In genomic region chr4:140047017-140047640, GRCh38 we compare ENCODE assay signal across 12 cellular contexts.
DNase-seq lines count a peak whose midpoint lies in the region; ATAC-seq and TF ChIP-seq lines count a peak whose summit lies in the region.
"Had no signal": no experiment of that assay in that cellular context is flagged by ENCODE, and none has a peak within 500 bp of the region (broad histone marks: within the 10 kb centered on the region; RNA-seq: fewer than 3 reads in every experiment).

No MANE protein-coding gene starts in this region.

- H3K9ac ChIP-seq in neuronal stem cell (ENCODE audit: low read depth, low read length, poor library complexity) = no peak overlapping the region

- in situ Hi-C loops in Panc1 (cut with HindIII; ENCODE audit: low pct_unique_long_range_greater_than_20kb, low sequenced_read_pairs) = no loop called here

- H2BK15ac ChIP-seq in neuronal stem cell (ENCODE audit: low read length) = no peak overlapping the region

- H2AK5ac ChIP-seq in neuronal stem cell (ENCODE audit: low read depth, low read length) = no peak overlapping the region

- no peak overlapping the region for H4K8ac ChIP-seq in neuronal stem cell (ENCODE audit: low read depth, low read length)

- no peak overlapping the region for H3K14ac ChIP-seq in neuronal stem cell (ENCODE audit: low read length)

- no peak overlapping the region for H2BK5ac ChIP-seq in neuronal stem cell (ENCODE audit: low read length)

- no peak overlapping the region for H2AFZ ChIP-seq in neuronal stem cell (ENCODE audit: low read length)

- H3K36me3 Mint-ChIP-seq in Calu3 (ENCODE audit: insufficient read depth, unreplicated experiment) = no peaks in the 10 kb centered on the region
- peaks cover 3% of the 10 kb centered on the region for H3K36me3 Mint-ChIP-seq in activated T-helper 1 cell treated with anti-CD3 and anti-CD28 coated beads, Interleukin-12 subunit alpha, Interleukin-12 subunit beta, Interleukin-2, Interleukin-4 antibody, amounts not matched to agents 30 ng/mL and 10 ng/mL and 1 ng/mL, durations not matched to agents 14 hours and 24 hours and 36 hours (ENCODE audit: low read depth)
- H3K36me3 Mint-ChIP-seq: memory B cell had no signal

- BruUV-seq in Calu3 (replicated peaks; lab: Mats Ljungman, UMichigan) = no TSS peak
- BruUV-seq in Panc1 (replicated peaks; lab: Mats Ljungman, UMichigan) = no TSS peak

- peak overlapping the region; percentile 8 for H3K4me3 Mint-ChIP-seq in Calu3 (ENCODE audit: low read depth, unreplicated experiment)
- H3K4me3 Mint-ChIP-seq in activated T-helper 1 cell treated with anti-CD3 and anti-CD28 coated beads, Interleukin-12 subunit alpha, Interleukin-12 subunit beta, Interleukin-2, Interleukin-4 antibody, amounts not matched to agents 30 ng/mL and 10 ng/mL and 1 ng/mL, durations not matched to agents 14 hours and 24 hours and 36 hours = no peak overlapping the region
- H3K4me3 Mint-ChIP-seq: memory B cell had no signal

- no peak overlapping the region for H2BK12ac ChIP-seq in neuronal stem cell (ENCODE audit: low read length)

- no peaks in the 10 kb centered on the region for H3K9me3 Mint-ChIP-seq in Calu3 (ENCODE audit: low read depth, unreplicated experiment)
- no peaks in the 10 kb centered on the region for H3K9me3 Mint-ChIP-seq in activated T-helper 1 cell treated with anti-CD3 and anti-CD28 coated beads, Interleukin-12 subunit alpha, Interleukin-12 subunit beta, Interleukin-2, Interleukin-4 antibody, amounts not matched to agents 30 ng/mL and 10 ng/mL and 1 ng/mL, durations not matched to agents 14 hours and 24 hours and 36 hours
- H3K9me3 Mint-ChIP-seq: memory B cell had no signal

- H3K4me2 ChIP-seq in neuronal stem cell (ENCODE audit: insufficient read depth, low read length, poor library complexity, severe bottlenecking) = no peak overlapping the region

- H2BK120ac ChIP-seq in neuronal stem cell (ENCODE audit: low read depth, low read length) = no peak overlapping the region

- no peaks in the 10 kb centered on the region for H3K36me3 ChIP-seq in Panc1 (ENCODE audit: control insufficient read depth, insufficient read depth, low read length)
- H3K36me3 ChIP-seq in neuronal stem cell (replicated peaks in 1 of 2; ENCODE audit: control insufficient read depth in 2 of 2, insufficient read depth in 2 of 2, low read length in 2 of 2) = no peaks in the 10 kb centered on the region

- H3K27ac Mint-ChIP-seq in Calu3 (ENCODE audit: unreplicated experiment) = no peak overlapping the region
- no peak overlapping the region for H3K27ac Mint-ChIP-seq in activated T-helper 1 cell treated with anti-CD3 and anti-CD28 coated beads, Interleukin-12 subunit alpha, Interleukin-12 subunit beta, Interleukin-2, Interleukin-4 antibody, amounts not matched to agents 30 ng/mL and 10 ng/mL and 1 ng/mL, durations not matched to agents 14 hours and 24 hours and 36 hours
- H3K27ac Mint-ChIP-seq: memory B cell had no signal

- no peak overlapping the region for H4K91ac ChIP-seq in neuronal stem cell (ENCODE audit: low read depth, low read length, poor library complexity)

- CTCF ChIA-PET in Calu3 (lab: Charles Lee) = no interaction called here
- CTCF ChIA-PET in Panc1 (lab: Charles Lee) = no interaction called here

- H3K4me3 ChIP-seq in Panc1 (ENCODE audit: low read depth in 2 of 2, low read length in 2 of 2) (no peak overlapping the region), fibroblast of pulmonary artery (replicated peaks; ENCODE audit: low read depth, low read length) (no peak overlapping the region), neuronal stem cell (ENCODE audit: low read length in 2 of 2) (no peak overlapping the region)

- H3K27me3 Mint-ChIP-seq in Calu3 (ENCODE audit: unreplicated experiment) = no peaks in the 10 kb centered on the region
- peaks cover 62% of the 10 kb centered on the region for H3K27me3 Mint-ChIP-seq in activated T-helper 1 cell treated with anti-CD3 and anti-CD28 coated beads, Interleukin-12 subunit alpha, Interleukin-12 subunit beta, Interleukin-2, Interleukin-4 antibody, amounts not matched to agents 30 ng/mL and 10 ng/mL and 1 ng/mL, durations not matched to agents 14 hours and 24 hours and 36 hours (ENCODE audit: insufficient read depth)

- H3K79me1 ChIP-seq in neuronal stem cell (ENCODE audit: low read depth, low read length) = no peaks in the 10 kb centered on the region

- no peaks in the 10 kb centered on the region for H3K9me3 ChIP-seq in Panc1 (ENCODE audit: control insufficient read depth, insufficient read depth, low read depth, low read length)
- H3K9me3 ChIP-seq in neuronal stem cell (replicated peaks in 1 of 2; ENCODE audit: control insufficient read depth in 2 of 2, insufficient read depth in 1 of 2, low read depth in 1 of 2, low read length in 2 of 2) = no peaks in the 10 kb centered on the region

- intact Hi-C loops in Calu3 (cut with micrococcal nuclease; ENCODE audit: unreplicated experiment) (no loop called here), Panc1 (cut with micrococcal nuclease; ENCODE audit: unreplicated experiment) (no loop called here)
- intact Hi-C loops in activated T-helper 1 cell treated with anti-CD3 and anti-CD28 coated beads, Interleukin-12 subunit alpha, Interleukin-12 subunit beta, Interleukin-2, Interleukin-4 antibody, amounts not matched to agents 30 ng/mL and 10 ng/mL and 1 ng/mL, durations not matched to agents 14 hours and 24 hours and 36 hours (cut with micrococcal nuclease) = no loop called here

- no peak for ATAC-seq in Panc1

- DNase-seq in Calu3 (no peak), Panc1 (ENCODE audit: low read depth, low spot score) (no peak), fibroblast of pulmonary artery (ENCODE audit: low read depth) (peak; percentile 54), neuronal stem cell (ENCODE audit: low spot score) (no peak), NCI-H748 treated with DMSO at 0.1 percent for 48 hours (lab: John Stamatoyannopoulos, UW) (no peak), GM10266 (ENCODE audit: extremely low spot score) (no peak)
- DNase-seq in stimulated activated CD4-positive, alpha-beta T cell treated with anti-CD3 and anti-CD28 coated beads, Interleukin-1b, Interleukin-23, amount 100 ng/mL, for 48 hours = no peak
- DNase-seq in activated T-helper 1 cell treated with anti-CD3 and anti-CD28 coated beads, Interleukin-12 subunit alpha, Interleukin-12 subunit beta, Interleukin-2, Interleukin-4 antibody, amounts not matched to agents 30 ng/mL and 10 ng/mL and 1 ng/mL, durations not matched to agents 14 hours and 24 hours and 36 hours (ENCODE audit: low spot score) = no peak
- DNase-seq: NCI-H2081 treated with DMSO at 0.1 percent for 48 hours; stimulated activated CD4-positive, alpha-beta T cell treated with anti-CD3 and anti-CD28 coated beads, Interleukin-15, amount 100 ng/mL, for 24 hours; stimulated activated naive CD4-positive, alpha-beta T cell treated with Interleukin-2 at 50 U/mL for 16 hours had no signal

- TF ChIP-seq CTCF in Calu3 (IDR thresholded peaks at IDR 0.05; ENCODE audit: unreplicated experiment) (no peak), Panc1 (IDR thresholded peaks at IDR 0.05) (no peak), fibroblast of pulmonary artery (IDR thresholded peaks at IDR 0.05; ENCODE audit: low read length, missing control alignments) (no peak), GM10266 (IDR thresholded peaks at IDR 0.05; ENCODE audit: control insufficient read depth, insufficient read depth, low read depth, missing control alignments) (no peak)

- H3K4me1 Mint-ChIP-seq in Calu3 (ENCODE audit: low read depth, unreplicated experiment) = peaks cover 35% of the 10 kb centered on the region
- peaks cover 32% of the 10 kb centered on the region for H3K4me1 Mint-ChIP-seq in activated T-helper 1 cell treated with anti-CD3 and anti-CD28 coated beads, Interleukin-12 subunit alpha, Interleukin-12 subunit beta, Interleukin-2, Interleukin-4 antibody, amounts not matched to agents 30 ng/mL and 10 ng/mL and 1 ng/mL, durations not matched to agents 14 hours and 24 hours and 36 hours (ENCODE audit: low read depth)

- H3K4ac ChIP-seq in neuronal stem cell (ENCODE audit: low read length) = no peak overlapping the region

- H3K27ac ChIP-seq in Panc1 (ENCODE audit: low read length) (peak overlapping the region; percentile 82), neuronal stem cell (replicated peaks; ENCODE audit: low read length) (peak overlapping the region; percentile 55)

- POLR2A ChIA-PET in Panc1 (lab: Charles Lee) = interaction anchor here (0.6 to 0.7 kb wide), 2 partner anchors 8 to 93 kb away, joined by 3 to 11 read pairs; no protein-coding TSS in a partner anchor

- H3K27me3 ChIP-seq in Panc1 (ENCODE audit: control insufficient read depth, insufficient read depth, low read length) (no peaks in the 10 kb centered on the region), neuronal stem cell (ENCODE audit: control insufficient read depth in 3 of 3, insufficient read depth in 3 of 3, low read depth in 1 of 3, low read length in 3 of 3) (no peaks in the 10 kb centered on the region)

- WGBS in neuronal stem cell (ENCODE audit: extremely low coverage in 2 of 2, insufficient read length in 2 of 2, insufficient replicate concordance in 1 of 2), 2 donors = no CpG with 5 or more reads among the region's 17 CpGs

- H3K4me1 ChIP-seq in Panc1 (ENCODE audit: control insufficient read depth, insufficient read depth, low read length) = peaks cover 48% of the 10 kb centered on the region
- H3K4me1 ChIP-seq in neuronal stem cell (ENCODE audit: control insufficient read depth in 2 of 2, insufficient read depth in 1 of 2, low read depth in 1 of 2, low read length in 2 of 2) = peaks cover 30 to 48% of the 10 kb centered on the region in 2 donors

- no peak overlapping the region for H3K23ac ChIP-seq in neuronal stem cell (ENCODE audit: low read depth, low read length, poor library complexity)

- peak overlapping the region; percentile 15 for H3K18ac ChIP-seq in neuronal stem cell (ENCODE audit: low read length)
